Comparison of ENCODE assay signal across 1 cellular context in the genomic region with DNA sequence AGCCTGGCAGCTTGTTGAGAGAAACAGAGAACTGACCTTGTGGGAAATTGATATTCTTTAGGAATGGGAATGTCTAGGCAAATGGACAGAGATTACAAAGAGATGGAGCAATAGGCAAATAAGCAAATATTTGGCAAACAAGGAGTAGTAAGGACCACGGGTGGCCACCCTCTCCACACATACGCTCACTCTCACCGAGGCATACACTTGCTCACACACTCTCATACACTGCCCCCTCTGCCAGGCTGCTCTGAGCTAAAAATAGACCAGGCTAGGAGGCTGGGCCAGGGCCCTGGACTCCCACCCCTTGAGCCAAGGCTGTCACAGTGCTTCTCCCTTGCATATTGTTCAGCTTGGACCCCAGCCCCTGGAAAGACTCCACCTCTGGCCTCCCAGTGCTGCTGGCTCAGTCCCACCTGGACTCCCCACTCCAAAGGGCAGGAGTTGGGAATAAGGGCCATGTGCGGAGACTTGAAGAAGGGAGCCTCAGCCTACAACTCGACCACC.
A peak's percentile ranks its signal among the peaks of the same experiment; 100 is the strongest.
TF ChIP-seq lines count a peak whose summit lies in the region.

No MANE protein-coding gene starts in this region.

TF ChIP-seq in HepG2, 621 proteins besides CTCF, POLR2A, EP300 and RAD21 (continued from another document):
- TF ChIP-seq, protein P1, sequence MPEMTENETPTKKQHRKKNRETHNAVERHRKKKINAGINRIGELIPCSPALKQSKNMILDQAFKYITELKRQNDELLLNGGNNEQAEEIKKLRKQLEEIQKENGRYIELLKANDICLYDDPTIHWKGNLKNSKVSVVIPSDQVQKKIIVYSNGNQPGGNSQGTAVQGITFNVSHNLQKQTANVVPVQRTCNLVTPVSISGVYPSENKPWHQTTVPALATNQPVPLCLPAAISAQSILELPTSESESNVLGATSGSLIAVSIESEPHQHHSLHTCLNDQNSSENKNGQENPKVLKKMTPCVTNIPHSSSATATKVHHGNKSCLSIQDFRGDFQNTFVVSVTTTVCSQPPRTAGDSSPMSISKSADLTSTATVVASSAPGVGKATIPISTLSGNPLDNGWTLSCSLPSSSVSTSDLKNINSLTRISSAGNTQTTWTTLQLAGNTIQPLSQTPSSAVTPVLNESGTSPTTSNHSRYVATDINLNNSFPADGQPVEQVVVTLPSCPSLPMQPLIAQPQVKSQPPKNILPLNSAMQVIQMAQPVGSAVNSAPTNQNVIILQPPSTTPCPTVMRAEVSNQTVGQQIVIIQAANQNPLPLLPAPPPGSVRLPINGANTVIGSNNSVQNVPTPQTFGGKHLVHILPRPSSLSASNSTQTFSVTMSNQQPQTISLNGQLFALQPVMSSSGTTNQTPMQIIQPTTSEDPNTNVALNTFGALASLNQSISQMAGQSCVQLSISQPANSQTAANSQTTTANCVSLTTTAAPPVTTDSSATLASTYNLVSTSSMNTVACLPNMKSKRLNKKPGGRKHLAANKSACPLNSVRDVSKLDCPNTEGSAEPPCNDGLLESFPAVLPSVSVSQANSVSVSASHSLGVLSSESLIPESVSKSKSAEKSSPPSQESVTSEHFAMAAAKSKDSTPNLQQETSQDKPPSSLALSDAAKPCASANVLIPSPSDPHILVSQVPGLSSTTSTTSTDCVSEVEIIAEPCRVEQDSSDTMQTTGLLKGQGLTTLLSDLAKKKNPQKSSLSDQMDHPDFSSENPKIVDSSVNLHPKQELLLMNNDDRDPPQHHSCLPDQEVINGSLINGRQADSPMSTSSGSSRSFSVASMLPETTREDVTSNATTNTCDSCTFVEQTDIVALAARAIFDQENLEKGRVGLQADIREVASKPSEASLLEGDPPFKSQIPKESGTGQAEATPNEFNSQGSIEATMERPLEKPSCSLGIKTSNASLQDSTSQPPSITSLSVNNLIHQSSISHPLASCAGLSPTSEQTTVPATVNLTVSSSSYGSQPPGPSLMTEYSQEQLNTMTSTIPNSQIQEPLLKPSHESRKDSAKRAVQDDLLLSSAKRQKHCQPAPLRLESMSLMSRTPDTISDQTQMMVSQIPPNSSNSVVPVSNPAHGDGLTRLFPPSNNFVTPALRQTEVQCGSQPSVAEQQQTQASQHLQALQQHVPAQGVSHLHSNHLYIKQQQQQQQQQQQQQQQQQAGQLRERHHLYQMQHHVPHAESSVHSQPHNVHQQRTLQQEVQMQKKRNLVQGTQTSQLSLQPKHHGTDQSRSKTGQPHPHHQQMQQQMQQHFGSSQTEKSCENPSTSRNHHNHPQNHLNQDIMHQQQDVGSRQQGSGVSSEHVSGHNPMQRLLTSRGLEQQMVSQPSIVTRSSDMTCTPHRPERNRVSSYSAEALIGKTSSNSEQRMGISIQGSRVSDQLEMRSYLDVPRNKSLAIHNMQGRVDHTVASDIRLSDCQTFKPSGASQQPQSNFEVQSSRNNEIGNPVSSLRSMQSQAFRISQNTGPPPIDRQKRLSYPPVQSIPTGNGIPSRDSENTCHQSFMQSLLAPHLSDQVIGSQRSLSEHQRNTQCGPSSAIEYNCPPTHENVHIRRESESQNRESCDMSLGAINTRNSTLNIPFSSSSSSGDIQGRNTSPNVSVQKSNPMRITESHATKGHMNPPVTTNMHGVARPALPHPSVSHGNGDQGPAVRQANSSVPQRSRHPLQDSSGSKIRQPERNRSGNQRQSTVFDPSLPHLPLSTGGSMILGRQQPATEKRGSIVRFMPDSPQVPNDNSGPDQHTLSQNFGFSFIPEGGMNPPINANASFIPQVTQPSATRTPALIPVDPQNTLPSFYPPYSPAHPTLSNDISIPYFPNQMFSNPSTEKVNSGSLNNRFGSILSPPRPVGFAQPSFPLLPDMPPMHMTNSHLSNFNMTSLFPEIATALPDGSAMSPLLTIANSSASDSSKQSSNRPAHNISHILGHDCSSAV (CRISPR knock-in tag; IDR thresholded peaks at IDR 0.05; ENCODE audit: borderline replicate concordance), result no peak
- TF ChIP-seq, protein P2, sequence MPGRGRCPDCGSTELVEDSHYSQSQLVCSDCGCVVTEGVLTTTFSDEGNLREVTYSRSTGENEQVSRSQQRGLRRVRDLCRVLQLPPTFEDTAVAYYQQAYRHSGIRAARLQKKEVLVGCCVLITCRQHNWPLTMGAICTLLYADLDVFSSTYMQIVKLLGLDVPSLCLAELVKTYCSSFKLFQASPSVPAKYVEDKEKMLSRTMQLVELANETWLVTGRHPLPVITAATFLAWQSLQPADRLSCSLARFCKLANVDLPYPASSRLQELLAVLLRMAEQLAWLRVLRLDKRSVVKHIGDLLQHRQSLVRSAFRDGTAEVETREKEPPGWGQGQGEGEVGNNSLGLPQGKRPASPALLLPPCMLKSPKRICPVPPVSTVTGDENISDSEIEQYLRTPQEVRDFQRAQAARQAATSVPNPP (CRISPR knock-in tag; IDR thresholded peaks at IDR 0.05), result no peak
- TF ChIP-seq, protein P3, sequence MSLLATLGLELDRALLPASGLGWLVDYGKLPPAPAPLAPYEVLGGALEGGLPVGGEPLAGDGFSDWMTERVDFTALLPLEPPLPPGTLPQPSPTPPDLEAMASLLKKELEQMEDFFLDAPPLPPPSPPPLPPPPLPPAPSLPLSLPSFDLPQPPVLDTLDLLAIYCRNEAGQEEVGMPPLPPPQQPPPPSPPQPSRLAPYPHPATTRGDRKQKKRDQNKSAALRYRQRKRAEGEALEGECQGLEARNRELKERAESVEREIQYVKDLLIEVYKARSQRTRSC (CRISPR knock-in tag; IDR thresholded peaks at IDR 0.05; ENCODE audit: low read depth), result no peak
- TF ChIP-seq DMAP1 (CRISPR knock-in tag; IDR thresholded peaks at IDR 0.05) (no peak), FOSL1 (CRISPR knock-in tag; IDR thresholded peaks at IDR 0.05; ENCODE audit: borderline replicate concordance) (no peak), ZFP36L2 (CRISPR knock-in tag; IDR thresholded peaks at IDR 0.05) (no peak), SIN3B (IDR thresholded peaks at IDR 0.05; ENCODE audit: low read length) (no peak), CEBPB (IDR thresholded peaks at IDR 0.05; ENCODE audit: borderline replicate concordance, low read depth, low read length) (peak; percentile 82; the same call in 1 of the 2 replicates), KAT8 (CRISPR knock-in tag; IDR thresholded peaks at IDR 0.05) (0 out of 2 replicates have a peak, but pooled peaks have one; percentile 20), ZNF510 (CRISPR knock-in tag; IDR thresholded peaks at IDR 0.05; ENCODE audit: low read depth) (no peak), ZNF777 (CRISPR knock-in tag; IDR thresholded peaks at IDR 0.05) (no peak), SMC3 (IDR thresholded peaks at IDR 0.05; ENCODE audit: low read length) (no peak), KLF16 (CRISPR knock-in tag; IDR thresholded peaks at IDR 0.05) (no peak), TSC22D2 (CRISPR knock-in tag; IDR thresholded peaks at IDR 0.05; ENCODE audit: borderline replicate concordance) (no peak), ZNF20 (CRISPR knock-in tag; IDR thresholded peaks at IDR 0.05) (no peak), ZNF343 (CRISPR knock-in tag; IDR thresholded peaks at IDR 0.05) (no peak), SOX13 (IDR thresholded peaks at IDR 0.05) (no peak), SOX13 (CRISPR knock-in tag; conservative IDR thresholded peaks at IDR 0.05 in 1 of 2, IDR thresholded peaks at IDR 0.05 in 1 of 2) (peak in 1 of 2 experiments; percentile 46; a peak in 1 of 4 replicates), MAZ (IDR thresholded peaks at IDR 0.05; ENCODE audit: borderline replicate concordance, low read depth, low read length) (no peak), MAZ (CRISPR knock-in tag; IDR thresholded peaks at IDR 0.05; ENCODE audit: low read depth) (peak; percentile 52; the same call in 1 of the 2 replicates), ZNF12 (CRISPR knock-in tag; IDR thresholded peaks at IDR 0.05) (peak; percentile 56; the same call in 1 of the 2 replicates), GATAD2A (CRISPR knock-in tag; IDR thresholded peaks at IDR 0.05) (peak; percentile 66)
- TF ChIP-seq, protein P4, sequence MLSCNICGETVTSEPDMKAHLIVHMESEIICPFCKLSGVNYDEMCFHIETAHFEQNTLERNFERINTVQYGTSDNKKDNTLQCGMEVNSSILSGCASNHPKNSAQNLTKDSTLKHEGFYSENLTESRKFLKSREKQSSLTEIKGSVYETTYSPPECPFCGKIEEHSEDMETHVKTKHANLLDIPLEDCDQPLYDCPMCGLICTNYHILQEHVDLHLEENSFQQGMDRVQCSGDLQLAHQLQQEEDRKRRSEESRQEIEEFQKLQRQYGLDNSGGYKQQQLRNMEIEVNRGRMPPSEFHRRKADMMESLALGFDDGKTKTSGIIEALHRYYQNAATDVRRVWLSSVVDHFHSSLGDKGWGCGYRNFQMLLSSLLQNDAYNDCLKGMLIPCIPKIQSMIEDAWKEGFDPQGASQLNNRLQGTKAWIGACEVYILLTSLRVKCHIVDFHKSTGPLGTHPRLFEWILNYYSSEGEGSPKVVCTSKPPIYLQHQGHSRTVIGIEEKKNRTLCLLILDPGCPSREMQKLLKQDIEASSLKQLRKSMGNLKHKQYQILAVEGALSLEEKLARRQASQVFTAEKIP (CRISPR knock-in tag; IDR thresholded peaks at IDR 0.05; ENCODE audit: borderline replicate concordance), result no peak
- TF ChIP-seq, protein P5, sequence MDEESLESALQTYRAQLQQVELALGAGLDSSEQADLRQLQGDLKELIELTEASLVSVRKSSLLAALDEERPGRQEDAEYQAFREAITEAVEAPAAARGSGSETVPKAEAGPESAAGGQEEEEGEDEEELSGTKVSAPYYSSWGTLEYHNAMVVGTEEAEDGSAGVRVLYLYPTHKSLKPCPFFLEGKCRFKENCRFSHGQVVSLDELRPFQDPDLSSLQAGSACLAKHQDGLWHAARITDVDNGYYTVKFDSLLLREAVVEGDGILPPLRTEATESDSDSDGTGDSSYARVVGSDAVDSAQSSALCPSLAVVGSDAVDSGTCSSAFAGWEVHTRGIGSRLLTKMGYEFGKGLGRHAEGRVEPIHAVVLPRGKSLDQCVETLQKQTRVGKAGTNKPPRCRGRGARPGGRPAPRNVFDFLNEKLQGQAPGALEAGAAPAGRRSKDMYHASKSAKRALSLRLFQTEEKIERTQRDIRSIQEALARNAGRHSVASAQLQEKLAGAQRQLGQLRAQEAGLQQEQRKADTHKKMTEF (CRISPR knock-in tag; IDR thresholded peaks at IDR 0.05), result no peak
TF ChIP-seq in HepG2: peak in this region for 20.
